Comparison of ENCODE assay signal across 26 cellular contexts in the genomic region with DNA sequence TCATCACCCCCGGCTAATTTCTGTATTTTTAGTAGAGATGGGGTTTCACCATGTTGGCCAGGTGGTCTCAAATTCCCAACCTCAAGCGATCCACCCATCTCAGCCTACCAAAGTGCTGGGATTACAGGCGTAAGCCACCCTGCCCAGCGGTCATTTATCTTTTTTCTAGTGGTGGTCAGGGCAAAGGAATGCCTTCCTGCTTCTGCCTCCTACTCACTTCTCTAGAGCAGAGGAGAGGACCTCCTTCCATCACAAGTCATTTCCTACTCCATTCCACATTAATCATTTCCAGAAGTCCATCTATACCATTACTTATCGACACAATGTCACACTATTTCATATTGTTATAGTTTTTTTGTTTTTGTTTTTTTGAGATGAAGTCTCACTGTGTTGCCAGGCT.
"Had no signal": no experiment of that assay in that cellular context is flagged by ENCODE, and none has a peak within 500 bp of the region (broad histone marks: within the 10 kb centered on the region; RNA-seq: fewer than 3 reads in every experiment).

No MANE protein-coding gene starts in this region.

- H3K36me3 Mint-ChIP-seq: activated naive CD4-positive, alpha-beta T cell treated with anti-CD3 and anti-CD28 coated beads, Interleukin-2, amount 50 U/mL, for 72 hours had no signal

- H3K27ac Mint-ChIP-seq: activated B cell treated with CpG ODN at 0.5 μM for 24 hours; activated CD8-positive, alpha-beta T cell treated with anti-CD3 and anti-CD28 coated beads for 36 hours; activated naive CD4-positive, alpha-beta T cell treated with anti-CD3 and anti-CD28 coated beads, Interleukin-2, amount 50 U/mL, for 72 hours; activated T-cell treated with anti-CD3 and anti-CD28 coated beads, Interleukin-2, amount 50 U/mL, for 72 hours; T-helper 17 cell had no signal

- H3K4me3 ChIP-seq: coronary artery, dorsolateral prefrontal cortex, gastrocnemius medialis, ovary, prostate gland, testis, uterus had no signal

- H3K27me3 ChIP-seq: dorsolateral prefrontal cortex, gastrocnemius medialis, ovary, testis, uterus had no signal

- H3K27me3 Mint-ChIP-seq: activated B cell treated with CpG ODN at 0.5 μM for 24 hours; activated CD8-positive, alpha-beta T cell treated with anti-CD3 and anti-CD28 coated beads for 36 hours; brain; T-helper 17 cell had no signal

- H3K9me3 Mint-ChIP-seq: activated B cell treated with CpG ODN at 0.5 μM for 24 hours; activated CD8-positive, alpha-beta T cell treated with anti-CD3 and anti-CD28 coated beads for 36 hours; activated naive CD4-positive, alpha-beta T cell treated with anti-CD3 and anti-CD28 coated beads, Interleukin-2, amount 50 U/mL, for 72 hours; activated T-cell treated with anti-CD3 and anti-CD28 coated beads, Interleukin-2, amount 50 U/mL, for 72 hours had no signal

- DNase-seq: activated B cell treated with CpG ODN at 0.5 μM for 24 hours; activated CD4-positive, alpha-beta T cell treated with anti-CD3 and anti-CD28 coated beads, Interleukin-2, amount 50 U/mL, for 1 hour; activated CD8-positive, alpha-beta T cell treated with anti-CD3 and anti-CD28 coated beads for 36 hours; activated naive CD4-positive, alpha-beta T cell; activated T-cell treated with anti-CD3 and anti-CD28 coated beads, Interleukin-2, amount 50 U/mL, for 72 hours; aorta; dorsolateral prefrontal cortex; effector memory CD4-positive, alpha-beta T cell; gastrocnemius medialis; glutamatergic neuron; islet precursor cell; mammary epithelial cell; ovary; retina; stimulated activated CD4-positive, alpha-beta T cell treated with anti-CD3 and anti-CD28 coated beads, Interleukin-15, amount 100 ng/mL, for 24 hours; stimulated activated CD4-positive, alpha-beta T cell treated with anti-CD3 and anti-CD28 coated beads, Interleukin-2, amount 100 ng/mL, for 24 hours; stimulated activated naive CD4-positive, alpha-beta T cell treated with Interleukin-2 at 50 U/mL for 16 hours; T-helper 17 cell; T1000; testis; trophoblast cell; uterus had no signal

- H3K4me3 Mint-ChIP-seq: activated B cell treated with CpG ODN at 0.5 μM for 24 hours; activated CD8-positive, alpha-beta T cell treated with anti-CD3 and anti-CD28 coated beads for 36 hours; activated T-cell treated with anti-CD3 and anti-CD28 coated beads, Interleukin-2, amount 50 U/mL, for 72 hours; brain; T-helper 17 cell had no signal

- H3K27ac ChIP-seq: coronary artery, dorsolateral prefrontal cortex, gastrocnemius medialis, ovary, prostate gland, testis, uterus had no signal

- H3K9me3 ChIP-seq: gastrocnemius medialis, ovary, prostate gland, testis, uterus had no signal

- H3K36me3 ChIP-seq: gastrocnemius medialis, ovary, prostate gland, uterus had no signal

- ATAC-seq: activated CD8-positive, alpha-beta T cell treated with anti-CD3 and anti-CD28 coated beads for 36 hours; activated naive CD4-positive, alpha-beta T cell treated with anti-CD3 and anti-CD28 coated beads, Interleukin-2, amount 50 U/mL, for 72 hours; activated T-cell treated with anti-CD3 and anti-CD28 coated beads, Interleukin-2, amount 50 U/mL, for 72 hours; gastrocnemius medialis; T-helper 17 cell had no signal

- H3K4me1 ChIP-seq: prostate gland, uterus had no signal
